35 cellular contexts compared by ENCODE assay signal in genomic region chr9:98272083-98272482, GRCh38. TPM values are rescaled to one million over a fixed set of nuclear protein-coding genes. Genes with fewer than 3 reads are reported as not detected.
A peak's percentile ranks its signal among the peaks of the same experiment; 100 is the strongest.
DNase-seq lines count a peak whose midpoint lies in the region; ATAC-seq and TF ChIP-seq lines count a peak whose summit lies in the region.
"Had no signal": no experiment of that assay in that cellular context is flagged by ENCODE, and none has a peak within 500 bp of the region (broad histone marks: within the 10 kb centered on the region; RNA-seq: fewer than 3 reads in every experiment).

No MANE protein-coding gene starts in this region.

- H2AK5ac ChIP-seq in IMR-90 (ENCODE audit: low read depth, low read length): 0 out of 2 replicates have a peak overlapping the region, but pooled peaks have one; percentile 59
- H2AK5ac ChIP-seq in mesendoderm (ENCODE audit: low read length): no peak overlapping the region

- no peak overlapping the region for H4K91ac ChIP-seq in IMR-90 (ENCODE audit: insufficient read depth, low read depth, low read length)

- no peaks in the 10 kb centered on the region for H4K20me1 ChIP-seq in IMR-90 (ENCODE audit: insufficient read depth, low read length)
- H4K20me1 ChIP-seq: BLaER1; BLaER1 treated with 17β-estradiol and CSF1 and Interleukin-3, amounts not matched to agents 10 nM and 100 nM had no signal

- DNase-seq in IMR-90 (no peak), endodermal cell (peak; percentile 54), mesendoderm (peak; percentile 55), HUDEP-2 (lab: John Stamatoyannopoulos, UW; ENCODE audit: unreplicated experiment in 76 of 76) (no peak)
- DNase-seq in activated CD8-positive, alpha-beta memory T cell treated with anti-CD3 and anti-CD28 coated beads, Interleukin-2, amount 50 U/mL, for 48 hours: no peak
- DNase-seq in stimulated activated CD4-positive, alpha-beta T cell treated with anti-CD3 and anti-CD28 coated beads, Interleukin-2, amount 100 ng/mL, for 24 hours: no peak
- DNase-seq: 8988T; ACHN; AML-193; BE2C; C1 segment of cervical spinal cord; Caco-2; Calu3; CD4-positive, alpha-beta memory T cell; CD4-positive, alpha-beta T cell; CD4-positive, CD25-positive, alpha-beta regulatory T cell; CD8-positive, alpha-beta memory T cell; CD8-positive, alpha-beta T cell; COR-L47; DMS 273 treated with DMSO at 0.1 percent for 48 hours; DMS153; DMS53; DMS79; DMS79 treated with DMSO at 0.1 percent for 48 hours; DND-41; EL had no signal

- no peak overlapping the region for H2AK9ac ChIP-seq in IMR-90 (replicated peaks; ENCODE audit: low read depth, low read length, poor library complexity)

- peaks cover 36% of the 10 kb centered on the region; the same call in 1 of the 2 replicates for H3K4me1 ChIP-seq in HUES6 (ENCODE audit: control insufficient read depth, insufficient read depth, low read length)
- peaks cover 4% of the 10 kb centered on the region for H3K4me1 ChIP-seq in IMR-90 (ENCODE audit: control insufficient read depth, insufficient read depth, low read length)
- H3K4me1 ChIP-seq in endodermal cell (ENCODE audit: control insufficient read depth, insufficient read depth, low read length): peaks cover 7% of the 10 kb centered on the region
- peaks cover 16% of the 10 kb centered on the region for H3K4me1 ChIP-seq in mesendoderm (ENCODE audit: control insufficient read depth, low read depth, low read length)
- H3K4me1 ChIP-seq: A549, BLaER1 had no signal

- no CpG with 5 or more reads among the region's 3 CpGs for WGBS in IMR-90 (ENCODE audit: extremely low coverage in 2 of 2, insufficient read length in 1 of 2), 2 experiments
- 98 to 100% methylated on average over 2 to 3 of the region's 3 CpGs for WGBS in endodermal cell (ENCODE audit: insufficient coverage in 1 of 2, insufficient read length in 1 of 2), 2 experiments
- WGBS in mesendoderm (ENCODE audit: extremely low coverage, insufficient coverage, low lambda C conversion rate): no CpG with 5 or more reads among the region's 3 CpGs

- H3K27me3 ChIP-seq in HUES6 (ENCODE audit: control insufficient read depth, insufficient read depth, low read length): no peaks in the 10 kb centered on the region
- H3K27me3 ChIP-seq in IMR-90 (ENCODE audit: control insufficient read depth, insufficient read depth, low read length): peaks cover 8% of the 10 kb centered on the region
- H3K27me3 ChIP-seq in endodermal cell (ENCODE audit: control insufficient read depth, insufficient read depth, low read length, poor library complexity, severe bottlenecking): no peaks in the 10 kb centered on the region
- no peaks in the 10 kb centered on the region for H3K27me3 ChIP-seq in mesendoderm (ENCODE audit: insufficient read depth, low read length, poor library complexity)
- H3K27me3 ChIP-seq: BE2C had no signal

- H3K4ac ChIP-seq in IMR-90 (ENCODE audit: low read depth, low read length) (no peak overlapping the region), mesendoderm (ENCODE audit: low read depth, low read length) (peak overlapping the region; percentile 41)

- no peak overlapping the region for H3K4me2 ChIP-seq in IMR-90 (ENCODE audit: low read depth, low read length)
- no peak overlapping the region for H3K4me2 ChIP-seq in mesendoderm (ENCODE audit: low read length)
- H3K4me2 ChIP-seq: A549; BLaER1; BLaER1 treated with 17β-estradiol and CSF1 and Interleukin-3, amounts not matched to agents 10 nM and 100 nM had no signal

- H4K8ac ChIP-seq in IMR-90 (ENCODE audit: low read depth in 2 of 2, low read length in 2 of 2): no peak overlapping the region
- H4K8ac ChIP-seq in mesendoderm (ENCODE audit: low read depth, low read length): no peak overlapping the region

- in situ Hi-C loops in IMR-90 (cut with MboI; ENCODE audit: low sequenced_read_pairs): no loop called here

- no peak overlapping the region; the same call in 1 of the 2 replicates for H3K27ac ChIP-seq in HUES6 (ENCODE audit: low read depth, low read length)
- H3K27ac ChIP-seq in IMR-90 (ENCODE audit: insufficient read depth, low read length): no peak overlapping the region
- H3K27ac ChIP-seq in endodermal cell (ENCODE audit: low read depth, low read length): no peak overlapping the region
- H3K27ac ChIP-seq in mesendoderm (ENCODE audit: low read depth, low read length): peak overlapping the region; percentile 72
- H3K27ac ChIP-seq: 22Rv1; A549; BLaER1; BLaER1 treated with 17β-estradiol and CSF1 and Interleukin-3, amounts not matched to agents 10 nM and 100 nM; C4-2B had no signal

- H3K9me3 ChIP-seq in HUES6 (ENCODE audit: control insufficient read depth, insufficient read depth, low read depth, low read length) (no peaks in the 10 kb centered on the region), IMR-90 (ENCODE audit: control insufficient read depth, insufficient read depth, low read length) (no peaks in the 10 kb centered on the region), endodermal cell (ENCODE audit: control insufficient read depth, low read length) (no peaks in the 10 kb centered on the region)
- H3K9me3 ChIP-seq: A549; BE2C; BLaER1; BLaER1 treated with 17β-estradiol and CSF1 and Interleukin-3, amounts not matched to agents 10 nM and 100 nM; Caco-2 had no signal

- H3K56ac ChIP-seq in IMR-90 (ENCODE audit: extremely low read depth, insufficient read depth, low read length) (no peak overlapping the region), mesendoderm (ENCODE audit: low read length) (peak overlapping the region; percentile 22)

- H3K4me1 Mint-ChIP-seq in endodermal cell: peaks cover 73% of the 10 kb centered on the region
- H3K4me1 Mint-ChIP-seq: B cell; CD14-positive monocyte; CD4-positive, alpha-beta memory T cell; CD4-positive, CD25-positive, alpha-beta regulatory T cell; CD8-positive, alpha-beta memory T cell had no signal

- H3K18ac ChIP-seq in IMR-90 (ENCODE audit: low read depth, low read length): no peak overlapping the region
- H3K18ac ChIP-seq in mesendoderm (ENCODE audit: low read length): peak overlapping the region; percentile 99

- H2BK20ac ChIP-seq in IMR-90 (ENCODE audit: low read depth, low read length): no peak overlapping the region

- dilution Hi-C loops in IMR-90 (cut with HindIII; ENCODE audit: low sequenced_read_pairs, unreplicated experiment): no loop called here

- no peak overlapping the region for H3K23ac ChIP-seq in IMR-90 (ENCODE audit: low read depth, low read length)
- H3K23ac ChIP-seq in mesendoderm (ENCODE audit: low read length): no peak overlapping the region

- no peak overlapping the region for H3K14ac ChIP-seq in IMR-90 (replicated peaks; ENCODE audit: low read depth, low read length)

- H2BK5ac ChIP-seq in IMR-90 (ENCODE audit: low read depth, low read length, poor library complexity, severe bottlenecking) (no peak overlapping the region), mesendoderm (ENCODE audit: low read length) (peak overlapping the region; percentile 73)

- intact Hi-C loops in IMR-90 (cut with micrococcal nuclease): no loop called here

- H3K36me3 ChIP-seq in HUES6 (ENCODE audit: control insufficient read depth, insufficient read depth, low read length) (no peaks in the 10 kb centered on the region), IMR-90 (ENCODE audit: control insufficient read depth, insufficient read depth, low read length) (no peaks in the 10 kb centered on the region), endodermal cell (ENCODE audit: control insufficient read depth, insufficient read depth, low read length) (no peaks in the 10 kb centered on the region), mesendoderm (ENCODE audit: control insufficient read depth, insufficient read depth, low read length) (no peaks in the 10 kb centered on the region)
- H3K36me3 ChIP-seq: BE2C; BLaER1; BLaER1 treated with 17β-estradiol and CSF1 and Interleukin-3, amounts not matched to agents 10 nM and 100 nM had no signal

- H3K4me3 Mint-ChIP-seq in endodermal cell: no peak overlapping the region
- H3K4me3 Mint-ChIP-seq: B cell; CD14-positive monocyte; CD4-positive, alpha-beta memory T cell; CD4-positive, alpha-beta T cell; CD4-positive, CD25-positive, alpha-beta regulatory T cell; CD8-positive, alpha-beta memory T cell; CD8-positive, alpha-beta T cell had no signal

- no TSS peak for BruUV-seq in IMR-90 (replicated peaks; lab: Mats Ljungman, UMichigan)

- POLR2A ChIA-PET in IMR-90 (lab: Charles Lee; ENCODE audit: unreplicated experiment): no interaction called here

- TF ChIP-seq CTCF in IMR-90 (conservative IDR thresholded peaks at IDR 0.05; ENCODE audit: low read depth, low read length) (no peak), endodermal cell (conservative IDR thresholded peaks at IDR 0.05) (no peak)

- no peaks in the 10 kb centered on the region for H3K79me1 ChIP-seq in IMR-90 (ENCODE audit: low read depth in 1 of 2, low read length in 2 of 2)
- H3K79me1 ChIP-seq in mesendoderm (ENCODE audit: low read length): no peaks in the 10 kb centered on the region

- H2BK120ac ChIP-seq in IMR-90 (ENCODE audit: low read depth, low read length): no peak overlapping the region
- no peak overlapping the region for H2BK120ac ChIP-seq in mesendoderm (ENCODE audit: low read depth, low read length)

- H3K9ac ChIP-seq in HUES6 (ENCODE audit: low read length) (peak overlapping the region; percentile 66), IMR-90 (ENCODE audit: low read depth, low read length) (no peak overlapping the region), endodermal cell (ENCODE audit: extremely low read depth, low read length, poor library complexity, severe bottlenecking) (no peak overlapping the region), mesendoderm (ENCODE audit: low read length) (no peak overlapping the region)
- H3K9ac ChIP-seq: BLaER1; BLaER1 treated with 17β-estradiol and CSF1 and Interleukin-3, amounts not matched to agents 10 nM and 100 nM had no signal

- no peak for ATAC-seq in IMR-90 (ENCODE audit: low read depth)
- ATAC-seq in GM19324 (IDR thresholded peaks at IDR 0.05; ENCODE audit: low FRiP score, unreplicated experiment): no peak
- ATAC-seq: A549; CD8-positive, alpha-beta T cell had no signal

- H3K9me3 Mint-ChIP-seq in endodermal cell: no peaks in the 10 kb centered on the region
- H3K9me3 Mint-ChIP-seq: CD4-positive, alpha-beta memory T cell; CD4-positive, alpha-beta T cell; CD4-positive, CD25-positive, alpha-beta regulatory T cell; CD8-positive, alpha-beta memory T cell; CD8-positive, alpha-beta T cell had no signal

- TF ChIP-seq POLR2A in IMR-90 (IDR thresholded peaks at IDR 0.05; ENCODE audit: low read depth, low read length): no peak

- no peak for TF ChIP-seq RAD21 in IMR-90 (IDR thresholded peaks at IDR 0.05; ENCODE audit: low read length)

- CTCF ChIA-PET in IMR-90 (lab: Yijun Ruan, JAX): interaction anchor here (1.3 kb wide), 1 partner anchor 502 kb away, joined by 3 read pairs; no protein-coding TSS in a partner anchor

- peaks cover 1% of the 10 kb centered on the region for H3K36me3 Mint-ChIP-seq in endodermal cell (ENCODE audit: low read depth)
- H3K36me3 Mint-ChIP-seq: CD14-positive monocyte; CD4-positive, alpha-beta memory T cell; CD4-positive, CD25-positive, alpha-beta regulatory T cell; CD8-positive, alpha-beta T cell had no signal

- H2AFZ ChIP-seq in IMR-90 (replicated peaks; ENCODE audit: low read length, poor library complexity): no peak overlapping the region

- H3K4me3 ChIP-seq in HUES6 (ENCODE audit: low read depth, low read length) (no peak overlapping the region), IMR-90 (ENCODE audit: insufficient read depth, low read depth, low read length) (no peak overlapping the region), endodermal cell (ENCODE audit: low read length) (no peak overlapping the region), mesendoderm (ENCODE audit: low read length) (no peak overlapping the region)
- H3K4me3 ChIP-seq: A549; BLaER1; BLaER1 treated with 17β-estradiol and CSF1 and Interleukin-3, amounts not matched to agents 10 nM and 100 nM had no signal

- H4K5ac ChIP-seq in IMR-90 (ENCODE audit: low read depth, low read length) (no peak overlapping the region), mesendoderm (ENCODE audit: low read length) (no peak overlapping the region)

- H3K27ac Mint-ChIP-seq in endodermal cell: peak overlapping the region; percentile 31
- H3K27ac Mint-ChIP-seq: B cell; CD14-positive monocyte; CD4-positive, alpha-beta memory T cell; CD4-positive, alpha-beta T cell; CD4-positive, CD25-positive, alpha-beta regulatory T cell; CD8-positive, alpha-beta T cell had no signal

- H3K9me1 ChIP-seq in IMR-90 (ENCODE audit: insufficient read depth, low read length): no peaks in the 10 kb centered on the region; the same call in 1 of the 2 replicates

- H3K79me2 ChIP-seq in mesendoderm (ENCODE audit: control insufficient read depth, insufficient read depth, low read length): no peaks in the 10 kb centered on the region

- H2BK15ac ChIP-seq in IMR-90 (ENCODE audit: low read depth, low read length): no peak overlapping the region
- H2BK15ac ChIP-seq in mesendoderm (replicated peaks; ENCODE audit: low read depth): peak overlapping the region; percentile 60

- H3K27me3 Mint-ChIP-seq in endodermal cell (ENCODE audit: insufficient read depth): no peaks in the 10 kb centered on the region

RNA-seq across cellular contexts. Expression of gene TBC1D2, which starts 16.6 kb away (rescaled TPM):
- total RNA-seq in IMR-90 (2012; rRNA removed) (35.6 and 36.9 TPM in 2 replicates), endodermal cell (10 to 100 TPM in 1 of 2 donors, 1 to 10 TPM in 1; 8.1 to 10.4 TPM)
- 62.7 and 75.3 TPM in 2 replicates for polyA plus RNA-seq in IMR-90 (2012; rRNA removed)
- 64.9 and 68.1 TPM in 2 replicates for polyA plus RNA-seq in IMR-90 (2012; cell fraction: cytosol; rRNA removed)
- 82.5 and 192 TPM in 2 replicates for polyA plus RNA-seq in IMR-90 (2012; cell fraction: nucleus; rRNA removed; ENCODE audit: low replicate concordance)
- 2.2 TPM for polyA plus RNA-seq in endodermal cell (2013, experiment 1 of 2)
- 2.4 TPM for polyA plus RNA-seq in endodermal cell (2013, experiment 2 of 2)
- 16.0 TPM for polyA plus RNA-seq in mesendoderm (2013, experiment 1 of 2)
- polyA plus RNA-seq in mesendoderm (2013, experiment 2 of 2): 16.2 TPM

Comparison
In these comparisons a context has a peak if more than half of its experiments do, and no peak if none do; other contexts are left out.
1. DNase-seq: peak in endodermal cell (single experiment) and mesendoderm (single experiment); none in IMR-90 (single experiment), activated CD8-positive, alpha-beta memory T cell treated with anti-CD3 and anti-CD28 coated beads, Interleukin-2, amount 50 U/mL, for 48 hours (single experiment), stimulated activated CD4-positive, alpha-beta T cell treated with anti-CD3 and anti-CD28 coated beads, Interleukin-2, amount 100 ng/mL, for 24 hours (0 of 2) and HUDEP-2 (0 of 76).